Comparison of ENCODE assay signal across 27 cellular contexts in the genomic region with DNA sequence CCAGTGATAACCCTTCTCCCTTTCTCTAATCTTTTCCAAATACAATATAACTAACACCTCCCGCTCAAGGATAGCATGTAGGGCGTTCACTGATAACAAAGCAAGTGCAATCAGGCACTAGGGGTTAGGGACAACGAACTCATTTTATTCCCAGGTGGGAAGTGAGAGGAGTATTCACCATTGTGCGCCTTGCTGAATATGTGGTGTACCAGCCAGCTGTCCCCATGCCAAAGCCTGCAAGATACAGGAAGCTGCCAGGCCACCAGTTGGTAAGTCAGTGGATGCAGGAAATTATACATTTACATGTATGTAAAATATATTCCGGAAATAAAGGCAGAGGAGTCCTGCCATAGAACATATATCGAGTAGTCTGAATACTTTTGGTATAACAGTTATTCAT.
"Had no signal": no experiment of that assay in that cellular context is flagged by ENCODE, and none has a peak within 500 bp of the region (broad histone marks: within the 10 kb centered on the region; RNA-seq: fewer than 3 reads in every experiment).

No MANE protein-coding gene starts in this region.

- FAIRE-seq: TTC549 had no signal

- H3K36me3 ChIP-seq: brain microvascular endothelial cell, cardiac muscle cell had no signal

- ATAC-seq: activated naive CD4-positive, alpha-beta T cell treated with anti-CD3 and anti-CD28 coated beads, Interleukin-2, amount 50 U/mL, for 72 hours; activated T-cell treated with anti-CD3 and anti-CD28 coated beads, Interleukin-2, amount 50 U/mL, for 4 hours; Right ventricle myocardium inferior; T-cell had no signal

- DNase-seq: activated B cell treated with CpG ODN at 0.5 μM for 24 hours; activated CD4-positive, alpha-beta T cell treated with anti-CD3 and anti-CD28 coated beads for 1 hour; activated CD4-positive, alpha-beta T cell treated with anti-CD3 and anti-CD28 coated beads, Interleukin-2, amount 10 ng/mL, durations not matched to agents 24 days and 14 days; activated CD4-positive, alpha-beta T cell treated with anti-CD3 and anti-CD28 coated beads, Interleukin-2, amount 50 U/mL, for 48 hours; activated CD8-positive, alpha-beta memory T cell treated with anti-CD3 and anti-CD28 coated beads for 24 hours; activated effector memory CD4-positive, alpha-beta T cell treated with anti-CD3 and anti-CD28 coated beads, Interleukin-2, amount 50 U/mL, for 16 hours; activated naive CD4-positive, alpha-beta T cell treated with Interleukin-2 at 50 U/mL for 16 hours; activated T-cell treated with anti-CD3 and anti-CD28 coated beads, Interleukin-2, amount 50 U/mL, for 4 hours; amygdala; brain microvascular endothelial cell; NCI-H1417; NCI-H1694; NCI-H2029; NCI-H2107; NCI-H2171 treated with DMSO at 0.1 percent for 48 hours; NCI-H345; NCI-H510A; NCI-H526 treated with DMSO at 0.1 percent for 48 hours; RPMI8226; T-cell; T-helper 2 cell; T1000 had no signal

- H3K4me3 ChIP-seq: cardiac muscle cell, SK-N-MC had no signal

- H3K27me3 ChIP-seq: brain microvascular endothelial cell, cardiac muscle cell had no signal

- H3K27ac ChIP-seq: brain microvascular endothelial cell, cardiac muscle cell, SK-N-MC had no signal
